Comparison of ENCODE assay signal across 8 cellular contexts in genomic region chr15:58864602-58865419, GRCh38.
DNase-seq lines count a peak whose midpoint lies in the region; ATAC-seq and TF ChIP-seq lines count a peak whose summit lies in the region.

No MANE protein-coding gene starts in this region.

- no peaks in the 10 kb centered on the region for H3K4me1 ChIP-seq in aorta (ENCODE audit: control insufficient read depth in 1 of 2, insufficient read depth in 2 of 2, low read length in 2 of 2)

- H3K27ac Mint-ChIP-seq in effector memory CD8-positive, alpha-beta T cell, result peak overlapping the region in 1 of 2 donors; percentile 41
- H3K27ac Mint-ChIP-seq in mesothelial cell of epicardium, result peak overlapping the region; percentile 45

- ATAC-seq in effector memory CD8-positive, alpha-beta T cell (replicated peaks), result peak; percentile 32
- ATAC-seq in aorta (ENCODE audit: low FRiP score), result peak; percentile 72

- peak overlapping the region in 1 of 2 donors; percentile 54 for H3K4me3 Mint-ChIP-seq in effector memory CD8-positive, alpha-beta T cell
- peak overlapping the region; percentile 15 for H3K4me3 Mint-ChIP-seq in mesothelial cell of epicardium

- no peak overlapping the region for H3K27ac ChIP-seq in aorta (ENCODE audit: low read depth in 1 of 2, low read length in 2 of 2)

- no peaks in the 10 kb centered on the region for H3K36me3 ChIP-seq in aorta (ENCODE audit: control insufficient read depth in 1 of 2, insufficient read depth in 2 of 2, low read length in 1 of 2)

- WGBS in aorta, 2 donors, result 14 to 15% methylated on average over 54 of the region's 54 CpGs

- H3K36me3 Mint-ChIP-seq in effector memory CD8-positive, alpha-beta T cell (ENCODE audit: insufficient read depth), result peaks cover 2% of the 10 kb centered on the region
- H3K36me3 Mint-ChIP-seq in mesothelial cell of epicardium, result peaks cover 2% of the 10 kb centered on the region

- intact Hi-C loops in aorta (cut with DNase I), result no loop called here

- no peaks in the 10 kb centered on the region for H3K9me3 Mint-ChIP-seq in effector memory CD8-positive, alpha-beta T cell
- H3K9me3 Mint-ChIP-seq in mesothelial cell of epicardium, result peaks cover 7% of the 10 kb centered on the region

- TF ChIP-seq CTCF in mesothelial cell of epicardium (IDR thresholded peaks at IDR 0.05; ENCODE audit: unreplicated experiment), result no peak

- H3K27me3 Mint-ChIP-seq in effector memory CD8-positive, alpha-beta T cell, result peaks cover 0 to 9% of the 10 kb centered on the region in 2 donors
- H3K27me3 Mint-ChIP-seq in mesothelial cell of epicardium (ENCODE audit: low read depth), result no peaks in the 10 kb centered on the region

- peaks cover 5 to 7% of the 10 kb centered on the region in 2 donors for H3K4me1 Mint-ChIP-seq in effector memory CD8-positive, alpha-beta T cell (ENCODE audit: low read depth in 2 of 2)
- H3K4me1 Mint-ChIP-seq in mesothelial cell of epicardium, result peaks cover 3% of the 10 kb centered on the region

- no peak overlapping the region for H3K4me3 ChIP-seq in aorta (ENCODE audit: low read length in 2 of 2)

- no peaks in the 10 kb centered on the region for H3K27me3 ChIP-seq in aorta (ENCODE audit: control insufficient read depth in 1 of 2, insufficient read depth in 2 of 2, low read length in 1 of 2)

- peak; percentile 9 for DNase-seq in stimulated activated CD4-positive, alpha-beta T cell treated with anti-CD3 and anti-CD28 coated beads, Interleukin-4, amount 100 ng/mL, for 1 hour
- DNase-seq in stimulated activated CD4-positive, alpha-beta T cell treated with anti-CD3 and anti-CD28 coated beads, Interleukin-2, amount 100 ng/mL, for 48 hours, result no peak
- no peak for DNase-seq in effector memory CD8-positive, alpha-beta T cell
- DNase-seq in mesothelial cell of epicardium (ENCODE audit: low spot score in 2 of 2, unreplicated experiment in 2 of 2), result no peak
- peak; percentile 60 to 82 for DNase-seq in aorta
- no peak for DNase-seq in HUDEP-2 (lab: John Stamatoyannopoulos, UW; ENCODE audit: unreplicated experiment in 76 of 76)
- no peak for DNase-seq in mesenteric fat pad (ENCODE audit: low spot score)
- DNase-seq in globus pallidus (ENCODE audit: low spot score), result no peak

- H3K9me3 ChIP-seq in aorta (ENCODE audit: control insufficient read depth, low read length), result no peaks in the 10 kb centered on the region

Comparison
In these comparisons a context has a peak if more than half of its experiments do, and no peak if none do; other contexts are left out.
1. DNase-seq: peak in stimulated activated CD4-positive, alpha-beta T cell treated with anti-CD3 and anti-CD28 coated beads, Interleukin-4, amount 100 ng/mL, for 1 hour (single experiment) and aorta (2 of 2); none in stimulated activated CD4-positive, alpha-beta T cell treated with anti-CD3 and anti-CD28 coated beads, Interleukin-2, amount 100 ng/mL, for 48 hours (0 of 2), effector memory CD8-positive, alpha-beta T cell (0 of 3), mesothelial cell of epicardium (0 of 2), HUDEP-2 (0 of 76), mesenteric fat pad (single experiment) and globus pallidus (single experiment).